In the genomic region with DNA sequence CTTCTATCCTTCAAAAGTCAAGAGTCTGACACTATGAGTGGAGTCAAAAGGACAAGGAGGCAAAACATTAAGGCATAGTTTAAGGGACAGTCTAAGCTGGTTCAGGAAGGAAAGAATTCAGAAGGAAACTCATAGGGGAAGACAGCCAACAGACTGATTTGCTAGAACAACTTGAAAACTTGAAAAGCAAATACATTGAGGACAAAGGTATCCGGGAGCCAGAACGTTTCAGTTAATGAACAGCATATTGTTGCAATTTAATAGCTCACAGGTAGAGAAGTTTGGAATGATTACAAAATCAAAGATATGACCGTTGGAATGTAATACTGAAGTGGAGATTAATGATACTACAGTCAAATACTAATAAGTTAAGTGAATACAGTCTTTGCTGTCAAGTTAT, we compare ENCODE assay signal across 21 cellular contexts.
"Had no signal": no experiment of that assay in that cellular context is flagged by ENCODE, and none has a peak within 500 bp of the region (broad histone marks: within the 10 kb centered on the region; RNA-seq: fewer than 3 reads in every experiment).

No MANE protein-coding gene starts in this region.

- H3K4me1 ChIP-seq: heart right ventricle, neural progenitor cell, psoas muscle, transverse colon, uterus had no signal

- ATAC-seq: esophagus mucosa; heart right ventricle; natural killer cell treated with Interleukin-12 subunit alpha and Interleukin-12 subunit beta and Interleukin-15 and Interleukin-18, amount 100 ng/mL, for 72 hours; psoas muscle; sciatic nerve; stimulated activated naive B cell treated with anti-CD40 and anti-IgM and Interleukin-4, amounts not matched to agents 10 μg/mL and 1 μg/mL and 100 μg/mL, for 72 hours; stimulated activated naive CD8-positive, alpha-beta T cell treated with anti-CD3 and anti-CD28 coated beads, Interleukin-15, amount 100 ng/mL, for 72 hours had no signal

- H3K4me3 ChIP-seq: heart right ventricle, neural progenitor cell, psoas muscle, thoracic aorta, transverse colon, uterus had no signal

- H3K27ac ChIP-seq: heart right ventricle, neural progenitor cell, psoas muscle, thoracic aorta, transverse colon, uterus had no signal

- H2AFZ ChIP-seq: neural progenitor cell had no signal

- DNase-seq: cortex of kidney; effector memory CD4-positive, alpha-beta T cell; heart right ventricle; islet precursor cell; nucleus accumbens; psoas muscle; retina; stimulated activated CD4-positive, alpha-beta T cell treated with anti-CD3 and anti-CD28 coated beads, Interleukin-2, amount 100 ng/mL, for 24 hours; stimulated activated CD4-positive, alpha-beta T cell treated with anti-CD3 and anti-CD28 coated beads, Interleukin-4, amount 100 ng/mL, for 4 hours; stimulated activated naive B cell treated with anti-CD40 and anti-IgM and Interleukin-4, amounts not matched to agents 10 μg/mL and 1 μg/mL and 100 μg/mL, for 72 hours; stimulated activated naive CD8-positive, alpha-beta T cell treated with anti-CD3 and anti-CD28 coated beads, Interleukin-15, amount 100 ng/mL, for 72 hours; substantia nigra; transverse colon; uterus had no signal

- FAIRE-seq: endometrium, frontal cortex had no signal

- H3K9me3 ChIP-seq: psoas muscle, thoracic aorta, transverse colon, uterus had no signal

- H3K4me2 ChIP-seq: neural progenitor cell had no signal

- H3K27me3 ChIP-seq: heart right ventricle, neural progenitor cell, transverse colon, uterus had no signal

- H3K36me3 ChIP-seq: heart right ventricle, neural progenitor cell, thoracic aorta, transverse colon, uterus had no signal
